ENCODE assay signal across 8 cellular contexts in genomic region chr2:209334188-209335017, GRCh38.
A peak's percentile ranks its signal among the peaks of the same experiment; 100 is the strongest.
DNase-seq lines count a peak whose midpoint lies in the region; ATAC-seq and TF ChIP-seq lines count a peak whose summit lies in the region.

No MANE protein-coding gene starts in this region.

- POLR2A ChIA-PET in activated B cell treated with CpG ODN at 0.5 μM for 24 hours (lab: Charles Lee): no interaction called here

- TF ChIP-seq CTCF in activated B cell treated with CpG ODN at 0.5 μM for 24 hours (IDR thresholded peaks at IDR 0.05) (peak; percentile 97), fibroblast of pulmonary artery (IDR thresholded peaks at IDR 0.05; ENCODE audit: low read length, missing control alignments) (peak; percentile 84), omental fat pad (IDR thresholded peaks at IDR 0.05) (no peak)

- CTCF ChIA-PET in activated B cell treated with CpG ODN at 0.5 μM for 24 hours (lab: Charles Lee): interaction anchor here (0.7 to 4.5 kb wide), 28 partner anchors 10 to 1512 kb away, joined by 3 to 70 read pairs (median 3); partner anchors contain the start of gene MAP2

- ATAC-seq in GM19397 (IDR thresholded peaks at IDR 0.05; ENCODE audit: unreplicated experiment) (peak; percentile 83), HG03378 (IDR thresholded peaks at IDR 0.05; ENCODE audit: unreplicated experiment) (peak; percentile 83), activated B cell treated with CpG ODN at 0.5 μM for 24 hours (ENCODE audit: low read depth) (peak; percentile 56), omental fat pad (ENCODE audit: low FRiP score) (peak; percentile 83)

- intact Hi-C loops in activated B cell treated with CpG ODN at 0.5 μM for 24 hours (cut with micrococcal nuclease): loop anchor here (1.0 kb wide), 6 partner anchors 89 to 865 kb away; no protein-coding TSS in a partner anchor

- no peaks in the 10 kb centered on the region for H3K36me3 Mint-ChIP-seq in activated B cell treated with CpG ODN at 0.5 μM for 24 hours (ENCODE audit: low read depth)

- H3K27ac Mint-ChIP-seq in activated B cell treated with CpG ODN at 0.5 μM for 24 hours: no peak overlapping the region

- H3K4me3 ChIP-seq in fibroblast of pulmonary artery (replicated peaks; ENCODE audit: low read depth, low read length): no peak overlapping the region

- no peaks in the 10 kb centered on the region for H3K4me1 Mint-ChIP-seq in activated B cell treated with CpG ODN at 0.5 μM for 24 hours

- H3K27me3 Mint-ChIP-seq in activated B cell treated with CpG ODN at 0.5 μM for 24 hours: peaks cover 4% of the 10 kb centered on the region

- H3K9me3 Mint-ChIP-seq in activated B cell treated with CpG ODN at 0.5 μM for 24 hours: no peaks in the 10 kb centered on the region

- no peak overlapping the region for H3K4me3 Mint-ChIP-seq in activated B cell treated with CpG ODN at 0.5 μM for 24 hours

- DNase-seq in DMS153 treated with DMSO at 0.1 percent for 48 hours (lab: John Stamatoyannopoulos, UW; ENCODE audit: unreplicated experiment) (peak; percentile 34), NCI-H2227 (lab: John Stamatoyannopoulos, UW; ENCODE audit: unreplicated experiment) (peak; percentile 89), activated B cell treated with CpG ODN at 0.5 μM for 24 hours (no peak), fibroblast of pulmonary artery (ENCODE audit: low read depth) (peak; percentile 75), omental fat pad (ENCODE audit: low spot score) (peak; percentile 25)
- DNase-seq in effector CD4-positive, alpha-beta T cell: no peak

Comparison
In these comparisons a context has a peak if more than half of its experiments do, and no peak if none do; other contexts are left out.
1. DNase-seq: peak in DMS153 treated with DMSO at 0.1 percent for 48 hours (single experiment), NCI-H2227 (single experiment), fibroblast of pulmonary artery (single experiment) and omental fat pad (single experiment); none in activated B cell treated with CpG ODN at 0.5 μM for 24 hours (single experiment) and effector CD4-positive, alpha-beta T cell (single experiment).
2. CTCF ChIP-seq: peak in activated B cell treated with CpG ODN at 0.5 μM for 24 hours (single experiment) and fibroblast of pulmonary artery (single experiment); none in omental fat pad (0 of 3).
3. Peak in every context shown above with its lines, with median percentiles within 50 percentile points of each other: ATAC-seq.